In the genomic region with DNA sequence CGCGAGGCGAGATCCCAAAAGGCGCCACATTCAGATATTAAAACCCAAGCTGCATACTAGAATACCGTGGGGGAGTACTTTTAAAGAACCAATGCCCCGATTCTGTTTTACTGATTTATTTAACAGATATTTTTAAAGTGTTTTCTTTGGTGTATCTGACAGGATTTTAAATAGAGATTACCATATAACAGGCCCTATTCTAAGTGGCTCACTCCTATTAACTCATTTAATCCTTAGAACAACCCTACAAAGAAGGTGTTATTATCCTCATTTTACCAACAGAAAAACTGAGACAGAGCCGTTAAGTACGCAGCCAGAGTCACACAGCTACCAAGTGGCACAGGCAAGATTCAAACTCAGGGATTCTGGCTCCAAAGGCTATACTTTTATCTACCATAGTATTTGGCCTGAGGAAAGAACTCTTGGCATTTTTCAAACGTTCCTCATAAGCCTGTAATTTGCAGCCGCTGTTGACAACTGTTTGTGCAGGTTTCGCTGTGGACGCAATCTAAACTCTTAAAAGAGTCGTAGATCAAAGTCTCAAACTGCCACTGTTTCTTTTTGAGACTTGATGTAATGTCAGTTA, we compare ENCODE assay signal across 1 cellular context.
TF ChIP-seq lines count a peak whose summit lies in the region.

No MANE protein-coding gene starts in this region.

TF ChIP-seq in K562, 482 proteins besides CTCF, POLR2A, EP300 and RAD21 (continued from another document and continues in another):
- TF ChIP-seq, protein P1, sequence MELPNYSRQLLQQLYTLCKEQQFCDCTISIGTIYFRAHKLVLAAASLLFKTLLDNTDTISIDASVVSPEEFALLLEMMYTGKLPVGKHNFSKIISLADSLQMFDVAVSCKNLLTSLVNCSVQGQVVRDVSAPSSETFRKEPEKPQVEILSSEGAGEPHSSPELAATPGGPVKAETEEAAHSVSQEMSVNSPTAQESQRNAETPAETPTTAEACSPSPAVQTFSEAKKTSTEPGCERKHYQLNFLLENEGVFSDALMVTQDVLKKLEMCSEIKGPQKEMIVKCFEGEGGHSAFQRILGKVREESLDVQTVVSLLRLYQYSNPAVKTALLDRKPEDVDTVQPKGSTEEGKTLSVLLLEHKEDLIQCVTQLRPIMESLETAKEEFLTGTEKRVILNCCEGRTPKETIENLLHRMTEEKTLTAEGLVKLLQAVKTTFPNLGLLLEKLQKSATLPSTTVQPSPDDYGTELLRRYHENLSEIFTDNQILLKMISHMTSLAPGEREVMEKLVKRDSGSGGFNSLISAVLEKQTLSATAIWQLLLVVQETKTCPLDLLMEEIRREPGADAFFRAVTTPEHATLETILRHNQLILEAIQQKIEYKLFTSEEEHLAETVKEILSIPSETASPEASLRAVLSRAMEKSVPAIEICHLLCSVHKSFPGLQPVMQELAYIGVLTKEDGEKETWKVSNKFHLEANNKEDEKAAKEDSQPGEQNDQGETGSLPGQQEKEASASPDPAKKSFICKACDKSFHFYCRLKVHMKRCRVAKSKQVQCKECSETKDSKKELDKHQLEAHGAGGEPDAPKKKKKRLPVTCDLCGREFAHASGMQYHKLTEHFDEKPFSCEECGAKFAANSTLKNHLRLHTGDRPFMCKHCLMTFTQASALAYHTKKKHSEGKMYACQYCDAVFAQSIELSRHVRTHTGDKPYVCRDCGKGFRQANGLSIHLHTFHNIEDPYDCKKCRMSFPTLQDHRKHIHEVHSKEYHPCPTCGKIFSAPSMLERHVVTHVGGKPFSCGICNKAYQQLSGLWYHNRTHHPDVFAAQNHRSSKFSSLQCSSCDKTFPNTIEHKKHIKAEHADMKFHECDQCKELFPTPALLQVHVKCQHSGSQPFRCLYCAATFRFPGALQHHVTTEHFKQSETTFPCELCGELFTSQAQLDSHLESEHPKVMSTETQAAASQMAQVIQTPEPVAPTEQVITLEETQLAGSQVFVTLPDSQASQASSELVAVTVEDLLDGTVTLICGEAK (IDR thresholded peaks at IDR 0.05): no peak
- TF ChIP-seq, protein P1 (CRISPR knock-in tag; IDR thresholded peaks at IDR 0.05): no peak
- TF ChIP-seq BCL6 (CRISPR knock-in tag; IDR thresholded peaks at IDR 0.05) (no peak), MEIS2 (IDR thresholded peaks at IDR 0.05; ENCODE audit: partially characterized antibody) (peak; percentile 28), NFE2L1 (tag; IDR thresholded peaks at IDR 0.05; ENCODE audit: borderline replicate concordance, low read depth) (no peak), ERF (CRISPR knock-in tag; IDR thresholded peaks at IDR 0.05) (no peak), NONO (IDR thresholded peaks at IDR 0.05; ENCODE audit: low read depth in 2 of 2, low read length in 1 of 2) (no peak), TBP (optimal IDR thresholded peaks at IDR 0.05; ENCODE audit: low read depth, low read length) (peak; percentile 68), SMARCC2 (IDR thresholded peaks at IDR 0.05; ENCODE audit: low read depth) (no peak), SPI1 (IDR thresholded peaks at IDR 0.05; ENCODE audit: borderline replicate concordance, low read depth, low read length) (no peak), ZC3H4 (CRISPR knock-in tag; IDR thresholded peaks at IDR 0.05; ENCODE audit: borderline replicate concordance) (no peak), NCOR1 (IDR thresholded peaks at IDR 0.05) (no peak), TSC22D4 (tag; IDR thresholded peaks at IDR 0.05) (no peak), SUPT5H (IDR thresholded peaks at IDR 0.05) (peak; percentile 47; the same call in 1 of the 2 replicates), ZFX (CRISPR knock-in tag; IDR thresholded peaks at IDR 0.05) (no peak), ZNF41 (CRISPR knock-in tag; conservative IDR thresholded peaks at IDR 0.05) (no peak), ZNF717 (CRISPR knock-in tag; IDR thresholded peaks at IDR 0.05) (no peak), PPARD (CRISPR knock-in tag; IDR thresholded peaks at IDR 0.05) (no peak), XRCC3 (IDR thresholded peaks at IDR 0.05) (no peak), ZBTB8A (IDR thresholded peaks at IDR 0.05; ENCODE audit: partially characterized antibody) (no peak), FOS (IDR thresholded peaks at IDR 0.05; ENCODE audit: extremely low read depth, insufficient read length) (no peak), CBFB (CRISPR knock-in tag; IDR thresholded peaks at IDR 0.05) (no peak), MYBL2 (IDR thresholded peaks at IDR 0.05; ENCODE audit: low read depth) (peak; percentile 78), MYBL2 (CRISPR knock-in tag; IDR thresholded peaks at IDR 0.05; ENCODE audit: borderline replicate concordance) (no peak), ZNF12 (CRISPR knock-in tag; IDR thresholded peaks at IDR 0.05) (no peak), PHF20 (IDR thresholded peaks at IDR 0.05; ENCODE audit: partially characterized antibody) (no peak), SMARCE1 (IDR thresholded peaks at IDR 0.05) (0 out of 2 replicates have a peak, but pooled peaks have one; percentile 21), NRF1 (conservative IDR thresholded peaks at IDR 0.05 in 1 of 2, IDR thresholded peaks at IDR 0.05 in 1 of 2) (no peak), CHD2 (IDR thresholded peaks at IDR 0.05; ENCODE audit: low read depth, low read length) (peak; percentile 97), PTTG1 (tag; IDR thresholded peaks at IDR 0.05; ENCODE audit: low read depth) (no peak), POLR2G (IDR thresholded peaks at IDR 0.05; ENCODE audit: low read depth, low read length) (no peak), GATAD2A (IDR thresholded peaks at IDR 0.05) (no peak), POLR2H (tag; IDR thresholded peaks at IDR 0.05; ENCODE audit: low read depth) (peak; percentile 81), BRD4 (IDR thresholded peaks at IDR 0.05) (no peak)
- TF ChIP-seq, protein P2, sequence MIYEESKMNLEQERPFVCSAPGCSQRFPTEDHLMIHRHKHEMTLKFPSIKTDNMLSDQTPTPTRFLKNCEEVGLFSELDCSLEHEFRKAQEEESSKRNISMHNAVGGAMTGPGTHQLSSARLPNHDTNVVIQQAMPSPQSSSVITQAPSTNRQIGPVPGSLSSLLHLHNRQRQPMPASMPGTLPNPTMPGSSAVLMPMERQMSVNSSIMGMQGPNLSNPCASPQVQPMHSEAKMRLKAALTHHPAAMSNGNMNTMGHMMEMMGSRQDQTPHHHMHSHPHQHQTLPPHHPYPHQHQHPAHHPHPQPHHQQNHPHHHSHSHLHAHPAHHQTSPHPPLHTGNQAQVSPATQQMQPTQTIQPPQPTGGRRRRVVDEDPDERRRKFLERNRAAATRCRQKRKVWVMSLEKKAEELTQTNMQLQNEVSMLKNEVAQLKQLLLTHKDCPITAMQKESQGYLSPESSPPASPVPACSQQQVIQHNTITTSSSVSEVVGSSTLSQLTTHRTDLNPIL (CRISPR knock-in tag; IDR thresholded peaks at IDR 0.05): no peak
- TF ChIP-seq, protein P3, sequence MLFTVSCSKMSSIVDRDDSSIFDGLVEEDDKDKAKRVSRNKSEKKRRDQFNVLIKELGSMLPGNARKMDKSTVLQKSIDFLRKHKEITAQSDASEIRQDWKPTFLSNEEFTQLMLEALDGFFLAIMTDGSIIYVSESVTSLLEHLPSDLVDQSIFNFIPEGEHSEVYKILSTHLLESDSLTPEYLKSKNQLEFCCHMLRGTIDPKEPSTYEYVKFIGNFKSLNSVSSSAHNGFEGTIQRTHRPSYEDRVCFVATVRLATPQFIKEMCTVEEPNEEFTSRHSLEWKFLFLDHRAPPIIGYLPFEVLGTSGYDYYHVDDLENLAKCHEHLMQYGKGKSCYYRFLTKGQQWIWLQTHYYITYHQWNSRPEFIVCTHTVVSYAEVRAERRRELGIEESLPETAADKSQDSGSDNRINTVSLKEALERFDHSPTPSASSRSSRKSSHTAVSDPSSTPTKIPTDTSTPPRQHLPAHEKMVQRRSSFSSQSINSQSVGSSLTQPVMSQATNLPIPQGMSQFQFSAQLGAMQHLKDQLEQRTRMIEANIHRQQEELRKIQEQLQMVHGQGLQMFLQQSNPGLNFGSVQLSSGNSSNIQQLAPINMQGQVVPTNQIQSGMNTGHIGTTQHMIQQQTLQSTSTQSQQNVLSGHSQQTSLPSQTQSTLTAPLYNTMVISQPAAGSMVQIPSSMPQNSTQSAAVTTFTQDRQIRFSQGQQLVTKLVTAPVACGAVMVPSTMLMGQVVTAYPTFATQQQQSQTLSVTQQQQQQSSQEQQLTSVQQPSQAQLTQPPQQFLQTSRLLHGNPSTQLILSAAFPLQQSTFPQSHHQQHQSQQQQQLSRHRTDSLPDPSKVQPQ (CRISPR knock-in tag; IDR thresholded peaks at IDR 0.05; ENCODE audit: borderline replicate concordance): no peak
- TF ChIP-seq, protein P4, sequence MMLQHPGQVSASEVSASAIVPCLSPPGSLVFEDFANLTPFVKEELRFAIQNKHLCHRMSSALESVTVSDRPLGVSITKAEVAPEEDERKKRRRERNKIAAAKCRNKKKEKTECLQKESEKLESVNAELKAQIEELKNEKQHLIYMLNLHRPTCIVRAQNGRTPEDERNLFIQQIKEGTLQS (IDR thresholded peaks at IDR 0.05): no peak
- TF ChIP-seq, protein P4 (CRISPR knock-in tag; conservative IDR thresholded peaks at IDR 0.05): peak; percentile 33; the same call in 1 of the 2 replicates
- TF ChIP-seq, protein P5, sequence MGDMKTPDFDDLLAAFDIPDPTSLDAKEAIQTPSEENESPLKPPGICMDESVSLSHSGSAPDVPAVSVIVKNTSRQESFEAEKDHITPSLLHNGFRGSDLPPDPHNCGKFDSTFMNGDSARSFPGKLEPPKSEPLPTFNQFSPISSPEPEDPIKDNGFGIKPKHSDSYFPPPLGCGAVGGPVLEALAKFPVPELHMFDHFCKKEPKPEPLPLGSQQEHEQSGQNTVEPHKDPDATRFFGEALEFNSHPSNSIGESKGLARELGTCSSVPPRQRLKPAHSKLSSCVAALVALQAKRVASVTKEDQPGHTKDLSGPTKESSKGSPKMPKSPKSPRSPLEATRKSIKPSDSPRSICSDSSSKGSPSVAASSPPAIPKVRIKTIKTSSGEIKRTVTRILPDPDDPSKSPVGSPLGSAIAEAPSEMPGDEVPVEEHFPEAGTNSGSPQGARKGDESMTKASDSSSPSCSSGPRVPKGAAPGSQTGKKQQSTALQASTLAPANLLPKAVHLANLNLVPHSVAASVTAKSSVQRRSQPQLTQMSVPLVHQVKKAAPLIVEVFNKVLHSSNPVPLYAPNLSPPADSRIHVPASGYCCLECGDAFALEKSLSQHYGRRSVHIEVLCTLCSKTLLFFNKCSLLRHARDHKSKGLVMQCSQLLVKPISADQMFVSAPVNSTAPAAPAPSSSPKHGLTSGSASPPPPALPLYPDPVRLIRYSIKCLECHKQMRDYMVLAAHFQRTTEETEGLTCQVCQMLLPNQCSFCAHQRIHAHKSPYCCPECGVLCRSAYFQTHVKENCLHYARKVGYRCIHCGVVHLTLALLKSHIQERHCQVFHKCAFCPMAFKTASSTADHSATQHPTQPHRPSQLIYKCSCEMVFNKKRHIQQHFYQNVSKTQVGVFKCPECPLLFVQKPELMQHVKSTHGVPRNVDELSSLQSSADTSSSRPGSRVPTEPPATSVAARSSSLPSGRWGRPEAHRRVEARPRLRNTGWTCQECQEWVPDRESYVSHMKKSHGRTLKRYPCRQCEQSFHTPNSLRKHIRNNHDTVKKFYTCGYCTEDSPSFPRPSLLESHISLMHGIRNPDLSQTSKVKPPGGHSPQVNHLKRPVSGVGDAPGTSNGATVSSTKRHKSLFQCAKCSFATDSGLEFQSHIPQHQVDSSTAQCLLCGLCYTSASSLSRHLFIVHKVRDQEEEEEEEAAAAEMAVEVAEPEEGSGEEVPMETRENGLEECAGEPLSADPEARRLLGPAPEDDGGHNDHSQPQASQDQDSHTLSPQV (IDR thresholded peaks at IDR 0.05): 0 out of 2 replicates have a peak, but pooled peaks have one; percentile 8
- TF ChIP-seq, protein P6, sequence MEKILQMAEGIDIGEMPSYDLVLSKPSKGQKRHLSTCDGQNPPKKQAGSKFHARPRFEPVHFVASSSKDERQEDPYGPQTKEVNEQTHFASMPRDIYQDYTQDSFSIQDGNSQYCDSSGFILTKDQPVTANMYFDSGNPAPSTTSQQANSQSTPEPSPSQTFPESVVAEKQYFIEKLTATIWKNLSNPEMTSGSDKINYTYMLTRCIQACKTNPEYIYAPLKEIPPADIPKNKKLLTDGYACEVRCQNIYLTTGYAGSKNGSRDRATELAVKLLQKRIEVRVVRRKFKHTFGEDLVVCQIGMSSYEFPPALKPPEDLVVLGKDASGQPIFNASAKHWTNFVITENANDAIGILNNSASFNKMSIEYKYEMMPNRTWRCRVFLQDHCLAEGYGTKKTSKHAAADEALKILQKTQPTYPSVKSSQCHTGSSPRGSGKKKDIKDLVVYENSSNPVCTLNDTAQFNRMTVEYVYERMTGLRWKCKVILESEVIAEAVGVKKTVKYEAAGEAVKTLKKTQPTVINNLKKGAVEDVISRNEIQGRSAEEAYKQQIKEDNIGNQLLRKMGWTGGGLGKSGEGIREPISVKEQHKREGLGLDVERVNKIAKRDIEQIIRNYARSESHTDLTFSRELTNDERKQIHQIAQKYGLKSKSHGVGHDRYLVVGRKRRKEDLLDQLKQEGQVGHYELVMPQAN (IDR thresholded peaks at IDR 0.05; ENCODE audit: borderline replicate concordance): 0 out of 2 replicates have a peak, but pooled peaks have one; percentile 8
